23 cellular contexts compared by ENCODE assay signal in the genomic region with DNA sequence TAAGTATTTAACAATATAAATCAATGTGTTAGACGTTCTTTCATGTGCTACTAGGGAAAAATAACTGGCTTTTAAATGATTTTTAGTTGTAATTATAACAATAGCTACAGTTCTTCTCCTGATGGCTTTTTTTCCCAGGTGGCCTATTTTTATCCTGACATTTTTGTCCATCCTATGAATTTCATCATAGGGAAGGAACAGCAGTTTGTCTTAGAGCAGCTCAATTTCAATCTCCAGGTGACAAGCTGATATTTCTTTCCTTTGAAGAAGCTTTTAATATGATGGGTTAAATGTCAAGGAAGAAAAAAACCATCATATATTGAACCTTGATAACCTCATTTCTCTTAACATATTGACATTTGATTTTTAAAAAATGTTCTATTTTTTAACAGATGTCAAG.
"Had no signal": no experiment of that assay in that cellular context is flagged by ENCODE, and none has a peak within 500 bp of the region (broad histone marks: within the 10 kb centered on the region; RNA-seq: fewer than 3 reads in every experiment).

No MANE protein-coding gene starts in this region.

- H3K9me3 ChIP-seq: colonic mucosa, esophagus muscularis mucosa, esophagus squamous epithelium, gastrocnemius medialis, gastroesophageal sphincter, heart left ventricle, heart right ventricle had no signal

- H3K27me3 ChIP-seq: colonic mucosa, dorsolateral prefrontal cortex, esophagus muscularis mucosa, esophagus squamous epithelium, foreskin keratinocyte, gastrocnemius medialis, gastroesophageal sphincter, heart left ventricle, heart right ventricle had no signal

- H3K27ac ChIP-seq: colonic mucosa, coronary artery, dorsolateral prefrontal cortex, epithelial cell of prostate, esophagus muscularis mucosa, esophagus squamous epithelium, foreskin keratinocyte, gastrocnemius medialis, gastroesophageal sphincter, heart left ventricle, heart right ventricle had no signal

- H3K4me3 ChIP-seq: colonic mucosa, coronary artery, dorsolateral prefrontal cortex, esophagus muscularis mucosa, esophagus squamous epithelium, gastrocnemius medialis, gastroesophageal sphincter, heart left ventricle, heart right ventricle had no signal

- DNase-seq: colonic mucosa; cortex of kidney; dermis blood vessel endothelial cell; dorsolateral prefrontal cortex; effector CD4-positive, alpha-beta T cell; effector CD8-positive, alpha-beta T cell; effector memory CD4-positive, alpha-beta T cell; effector memory CD8-positive, alpha-beta T cell; endodermal cell; erythroblast; esophagus squamous epithelium; foreskin fibroblast; foreskin keratinocyte; foreskin melanocyte; gastrocnemius medialis; glutamatergic neuron; head of caudate nucleus; heart left ventricle; heart right ventricle had no signal

- H3K36me3 ChIP-seq: colonic mucosa, esophagus muscularis mucosa, esophagus squamous epithelium, gastrocnemius medialis, gastroesophageal sphincter, heart left ventricle, heart right ventricle had no signal
